ENCODE assay signal across 8 cellular contexts in the genomic region with DNA sequence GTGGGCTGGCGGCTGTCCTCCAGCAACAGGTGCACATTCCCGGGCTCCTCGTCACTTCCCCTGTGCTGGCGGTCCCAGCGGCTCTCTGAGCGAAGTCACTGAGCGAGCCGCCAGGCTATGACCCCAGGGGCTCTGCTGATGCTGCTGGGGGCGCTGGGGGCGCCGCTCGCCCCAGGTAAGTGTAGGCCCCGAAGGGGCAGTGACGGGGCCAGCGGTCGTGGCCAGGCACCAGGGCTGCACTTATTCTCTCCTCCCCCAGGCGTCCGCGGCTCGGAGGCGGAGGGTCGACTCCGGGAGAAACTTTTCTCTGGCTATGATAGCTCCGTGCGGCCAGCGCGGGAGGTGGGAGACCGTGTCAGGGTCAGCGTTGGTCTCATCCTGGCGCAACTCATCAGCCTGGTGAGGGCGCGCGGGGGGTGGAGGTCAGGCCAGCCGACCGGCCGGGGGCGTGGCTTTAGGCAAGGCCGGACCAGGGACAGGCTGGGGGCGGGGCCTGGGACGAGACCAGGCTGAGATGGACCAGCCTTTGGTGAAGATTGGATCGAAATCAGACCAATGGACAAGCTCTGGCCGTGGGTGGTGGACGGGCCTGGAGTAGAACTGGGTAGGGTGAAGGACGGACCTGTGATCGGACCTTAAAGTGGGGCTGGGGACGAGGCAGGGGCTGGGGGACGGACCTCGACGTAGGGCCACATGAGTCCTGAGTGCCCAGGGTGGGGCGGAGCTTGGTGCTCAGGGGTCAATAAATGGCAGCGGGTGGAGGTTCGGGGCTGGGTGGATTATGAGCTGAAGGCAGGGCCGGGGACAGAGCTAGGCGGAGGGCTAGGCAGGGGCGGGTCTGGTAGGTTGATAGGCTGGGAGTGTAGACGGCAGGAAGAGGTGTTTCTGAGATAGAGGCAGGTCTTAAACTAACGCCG. TPM values are rescaled to one million over a fixed set of nuclear protein-coding genes. Genes with fewer than 3 reads are reported as not detected.
DNase-seq lines count a peak whose midpoint lies in the region; ATAC-seq and TF ChIP-seq lines count a peak whose summit lies in the region.

CHRNB1 (plus strand) TSS at position 51 of the 917 bp plus-strand sequence; CDS start at position 118, 67 bp downstream.

- H3K4me3 Mint-ChIP-seq in brain = peak within 1 kb of the TSS; percentile 45 to 83 (median 80)

- H3K36me3 ChIP-seq in iPS DF 6.9 (ENCODE audit: control insufficient read depth, insufficient read depth, low read length) = no peaks in the 10 kb centered on the region

- TF ChIP-seq CTCF in brain (conservative IDR thresholded peaks at IDR 0.05) = no peak

- H3K36me3 Mint-ChIP-seq in brain = peaks cover 20% of the 10 kb centered on the region

- H3K27ac Mint-ChIP-seq in brain = peak within 1 kb of the TSS in 4 of 5 experiments; percentile 6 to 95 (median 91)

- H3K27me3 ChIP-seq in iPS DF 6.9 (ENCODE audit: control insufficient read depth, insufficient read depth, low read length) = no peaks in the 10 kb centered on the region

- peaks cover 67% of the 10 kb centered on the region for H3K4me1 Mint-ChIP-seq in brain

- H3K9me3 Mint-ChIP-seq in brain = peaks cover 0 to 9% (median 0%) of the 10 kb centered on the region in 5 experiments

- H3K4me1 ChIP-seq in iPS DF 6.9 (ENCODE audit: control insufficient read depth, insufficient read depth, low read length) = peaks cover 5% of the 10 kb centered on the region; the same call in 1 of the 2 replicates

- H3K4me3 ChIP-seq in iPS DF 6.9 (ENCODE audit: low read length) = peak within 1 kb of the TSS; percentile 72

- WGBS in iPS DF 6.9 (ENCODE audit: insufficient coverage, insufficient read length) = no CpG with 5 or more reads among the region's 58 CpGs

- no peaks in the 10 kb centered on the region for H3K9me3 ChIP-seq in iPS DF 6.9 (ENCODE audit: control insufficient read depth, insufficient read depth, low read length)

- H3K27ac ChIP-seq in iPS DF 6.9 (ENCODE audit: low read length) = no peak within 1 kb of the TSS

- H3K27me3 Mint-ChIP-seq in brain = peaks cover 30% of the 10 kb centered on the region

- no peak for ATAC-seq in GM21381 (IDR thresholded peaks at IDR 0.05; ENCODE audit: unreplicated experiment)

- peak; percentile 42 for DNase-seq in activated gamma-delta T cell treated with Interleukin-2 at 50 U/mL for 16 hours
- DNase-seq in activated gamma-delta T cell (lab: John Stamatoyannopoulos, UW) = no peak
- DNase-seq in RPMI7951 (ENCODE audit: low read depth) = peak; percentile 61
- no peak for DNase-seq in iPS DF 6.9 (ENCODE audit: low read depth, low spot score)
- DNase-seq in renal cortical epithelial cell (ENCODE audit: low read depth) = peak; percentile 44
- no peak for DNase-seq in Kasumi-1 (lab: John Stamatoyannopoulos, UW)

RNA-seq across cellular contexts. Expression of gene CHRNB1, which starts in this region (rescaled TPM):
- 10.4 and 11.9 TPM in 2 replicates for total RNA-seq in RPMI7951 (2014; rRNA removed; shearing (Covaris generic))
- 17.7 TPM for polyA plus RNA-seq in brain (ENCODE audit: insufficient read depth, low read depth, low replicate concordance)
- 15.3 and 26.0 TPM in 2 replicates for total RNA-seq in renal cortical epithelial cell

Comparison
In these comparisons a context has a peak if more than half of its experiments do, and no peak if none do; other contexts are left out.
1. DNase-seq: peak in activated gamma-delta T cell treated with Interleukin-2 at 50 U/mL for 16 hours (single experiment), RPMI7951 (single experiment) and renal cortical epithelial cell (single experiment); none in activated gamma-delta T cell (single experiment), iPS DF 6.9 (single experiment) and Kasumi-1 (0 of 2).